In genomic region chr1:180144659-180145357, GRCh38 we compare ENCODE assay signal across 16 cellular contexts. TPM values are rescaled to one million over a fixed set of nuclear protein-coding genes. Genes with fewer than 3 reads are reported as not detected.
DNase-seq lines count a peak whose midpoint lies in the region; ATAC-seq, FAIRE-seq and TF ChIP-seq lines count a peak whose summit lies in the region.
"Had no signal": no experiment of that assay in that cellular context is flagged by ENCODE, and none has a peak within 500 bp of the region (broad histone marks: within the 10 kb centered on the region; RNA-seq: fewer than 3 reads in every experiment).

No MANE protein-coding gene starts in this region.

- H3K27ac Mint-ChIP-seq in CD14-positive monocyte = peak overlapping the region in 4 of 7 donors; percentile 0 to 25 (median 9)
- H3K27ac Mint-ChIP-seq: activated T-helper 17 cell treated with anti-CD3 and anti-CD28 coated beads, Interleukin-2, amount 50 U/mL, for 72 hours; B cell had no signal

- peaks cover 2 to 7% (median 2%) of the 10 kb centered on the region in 3 donors for H3K27me3 Mint-ChIP-seq in CD14-positive monocyte (ENCODE audit: low read depth in 3 of 3)

- DNase-seq in CD14-positive monocyte (ENCODE audit: low spot score) (no peak), ecto neural progenitor cell (ENCODE audit: low spot score) (peak; percentile 13), H54 (ENCODE audit: insufficient read length, low spot score) (no peak), NCI-H748 treated with DMSO at 0.1 percent for 48 hours (lab: John Stamatoyannopoulos, UW) (no peak)
- DNase-seq: activated CD4-positive, CD25-positive, alpha-beta regulatory T cell; kidney; NCI-H1048; NCI-H2107; stimulated activated CD4-positive, alpha-beta T cell treated with anti-CD3 and anti-CD28 coated beads, Interleukin-4, amount 100 ng/mL, for 1 hour; substantia nigra had no signal

- peaks cover 6% of the 10 kb centered on the region for H3K4me1 ChIP-seq in KMS-11 (ENCODE audit: low read depth, poor library complexity, severe bottlenecking)
- no peaks in the 10 kb centered on the region for H3K4me1 ChIP-seq in neuron (ENCODE audit: insufficient read depth, low read length)

- H2AFZ ChIP-seq in KMS-11 (ENCODE audit: low read depth) (peak overlapping the region; percentile 4; the same call in 1 of the 2 replicates), neuron (ENCODE audit: low read depth, low read length) (peak overlapping the region; percentile 47)

- H3K4me1 Mint-ChIP-seq in CD14-positive monocyte = peaks cover 10% of the 10 kb centered on the region
- H3K4me1 Mint-ChIP-seq: activated T-helper 17 cell treated with anti-CD3 and anti-CD28 coated beads, Interleukin-2, amount 50 U/mL, for 72 hours; B cell had no signal

- ATAC-seq in HG02885 (IDR thresholded peaks at IDR 0.05; ENCODE audit: poor library complexity, unreplicated experiment) = no peak
- ATAC-seq: activated T-helper 17 cell treated with anti-CD3 and anti-CD28 coated beads, Interleukin-2, amount 50 U/mL, for 72 hours had no signal

- no peaks in the 10 kb centered on the region for H3K36me3 Mint-ChIP-seq in CD14-positive monocyte

- H3K9me3 ChIP-seq in neuron (ENCODE audit: low read length) = no peaks in the 10 kb centered on the region

- intact Hi-C loops in CD14-positive monocyte (cut with micrococcal nuclease) = no loop called here

- H3K36me3 ChIP-seq in KMS-11 (ENCODE audit: insufficient read depth) (no peaks in the 10 kb centered on the region), neuron (ENCODE audit: insufficient read depth, low read length) (no peaks in the 10 kb centered on the region)
- H3K36me3 ChIP-seq: cardiac muscle cell had no signal

- TF ChIP-seq CTCF in CD14-positive monocyte (IDR thresholded peaks at IDR 0.05) (no peak), KMS-11 (conservative IDR thresholded peaks at IDR 0.05; ENCODE audit: low read depth, low read length) (no peak)

- H3K9ac ChIP-seq in KMS-11 = no peak overlapping the region

- no peaks in the 10 kb centered on the region for H3K79me2 ChIP-seq in KMS-11 (ENCODE audit: insufficient read depth, low read depth)

- FAIRE-seq in H54 (lab: Jason Lieb, UNC) = no peak
- FAIRE-seq: kidney had no signal

- no peak for TF ChIP-seq POLR2A in H54 (IDR thresholded peaks at IDR 0.05; ENCODE audit: low read depth, low read length)

- no peak overlapping the region for H3K4me2 ChIP-seq in KMS-11

- no peaks in the 10 kb centered on the region for H4K20me1 ChIP-seq in KMS-11 (ENCODE audit: insufficient read depth)

- H3K4me3 ChIP-seq in KMS-11 (IDR thresholded peaks at IDR 0.05; ENCODE audit: insufficient read depth, low read depth, low read length) (no peak overlapping the region), neuron (ENCODE audit: low read length) (no peak overlapping the region)
- H3K4me3 ChIP-seq: cardiac muscle cell had no signal

- peaks cover 0 to 3% (median 0%) of the 10 kb centered on the region in 7 donors for H3K9me3 Mint-ChIP-seq in CD14-positive monocyte
- H3K9me3 Mint-ChIP-seq: activated T-helper 17 cell treated with anti-CD3 and anti-CD28 coated beads, Interleukin-2, amount 50 U/mL, for 72 hours had no signal

- H3K4me3 Mint-ChIP-seq in CD14-positive monocyte = no peak overlapping the region
- H3K4me3 Mint-ChIP-seq: activated T-helper 17 cell treated with anti-CD3 and anti-CD28 coated beads, Interleukin-2, amount 50 U/mL, for 72 hours; B cell had no signal

- no peak overlapping the region for H3K27ac ChIP-seq in KMS-11
- H3K27ac ChIP-seq: cardiac muscle cell had no signal

- H3K27me3 ChIP-seq in KMS-11 (ENCODE audit: insufficient read depth, low read depth) (no peaks in the 10 kb centered on the region), neuron (ENCODE audit: insufficient read depth, low read length) (no peaks in the 10 kb centered on the region)
- H3K27me3 ChIP-seq: cardiac muscle cell had no signal

RNA-seq across cellular contexts. Expression of gene QSOX1, which starts 9.9 kb away (rescaled TPM):
- 10 to 100 TPM; 34.5 to 35.8 TPM for polyA plus RNA-seq in CD14-positive monocyte
